ENCODE assay signal across 1 cellular context in the genomic region with DNA sequence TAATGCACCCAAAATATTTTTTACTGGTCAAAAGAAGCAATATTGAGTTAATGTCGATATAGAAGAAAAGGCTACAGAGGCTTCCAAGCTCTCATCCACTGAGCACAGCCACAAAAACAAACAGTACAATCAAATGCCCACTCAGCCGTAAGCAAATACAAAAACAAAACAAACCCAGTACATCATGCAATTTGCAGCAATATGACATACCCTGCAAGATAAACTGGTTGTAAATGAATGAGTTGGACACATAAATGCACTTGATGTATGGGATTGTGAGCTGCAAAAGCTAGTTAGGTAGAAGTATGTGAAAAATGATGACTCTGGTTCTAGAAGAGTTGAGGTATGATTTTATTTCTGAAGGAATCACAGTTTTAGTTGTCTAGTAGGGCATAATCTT.
TF ChIP-seq lines count a peak whose summit lies in the region.

No MANE protein-coding gene starts in this region.

TF ChIP-seq in HEK293, 187 proteins besides CTCF, POLR2A, EP300 and RAD21 (continued from another document and continues in another):
- TF ChIP-seq, protein P1, sequence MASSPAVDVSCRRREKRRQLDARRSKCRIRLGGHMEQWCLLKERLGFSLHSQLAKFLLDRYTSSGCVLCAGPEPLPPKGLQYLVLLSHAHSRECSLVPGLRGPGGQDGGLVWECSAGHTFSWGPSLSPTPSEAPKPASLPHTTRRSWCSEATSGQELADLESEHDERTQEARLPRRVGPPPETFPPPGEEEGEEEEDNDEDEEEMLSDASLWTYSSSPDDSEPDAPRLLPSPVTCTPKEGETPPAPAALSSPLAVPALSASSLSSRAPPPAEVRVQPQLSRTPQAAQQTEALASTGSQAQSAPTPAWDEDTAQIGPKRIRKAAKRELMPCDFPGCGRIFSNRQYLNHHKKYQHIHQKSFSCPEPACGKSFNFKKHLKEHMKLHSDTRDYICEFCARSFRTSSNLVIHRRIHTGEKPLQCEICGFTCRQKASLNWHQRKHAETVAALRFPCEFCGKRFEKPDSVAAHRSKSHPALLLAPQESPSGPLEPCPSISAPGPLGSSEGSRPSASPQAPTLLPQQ (tag by site-specific recombination; IDR thresholded peaks at IDR 0.05), result peak; percentile 72; the same call in 1 of the 2 replicates
- TF ChIP-seq HOXA7 (CRISPR knock-in tag; IDR thresholded peaks at IDR 0.05; ENCODE audit: borderline replicate concordance) (no peak), TRIM28 (IDR thresholded peaks at IDR 0.05; ENCODE audit: borderline replicate concordance, low read length) (peak; percentile 73; the same call in 1 of the 2 replicates), MZF1 (tag by site-specific recombination; IDR thresholded peaks at IDR 0.05; ENCODE audit: borderline replicate concordance) (no peak), BCL11A (tag by site-specific recombination; IDR thresholded peaks at IDR 0.05; ENCODE audit: low read depth) (no peak), ZNF449 (tag by site-specific recombination; IDR thresholded peaks at IDR 0.05) (no peak), ZNF175 (tag by site-specific recombination; IDR thresholded peaks at IDR 0.05) (no peak), ZNF184 (tag by site-specific recombination; IDR thresholded peaks at IDR 0.05) (no peak), ZNF423 (tag by site-specific recombination; IDR thresholded peaks at IDR 0.05) (no peak), KLF16 (tag by site-specific recombination; IDR thresholded peaks at IDR 0.05) (no peak), ZNF544 (tag by site-specific recombination; IDR thresholded peaks at IDR 0.05) (no peak), PRDM1 (tag by site-specific recombination; IDR thresholded peaks at IDR 0.05) (no peak), ZNF155 (tag by site-specific recombination; IDR thresholded peaks at IDR 0.05) (no peak), ZNF433 (tag by site-specific recombination; IDR thresholded peaks at IDR 0.05; ENCODE audit: low read depth) (no peak), IKZF3 (tag by site-specific recombination; IDR thresholded peaks at IDR 0.05) (no peak), ZNF280C (tag by site-specific recombination; IDR thresholded peaks at IDR 0.05) (no peak), ZNF664 (tag by site-specific recombination; IDR thresholded peaks at IDR 0.05) (no peak), ZNF112 (tag by site-specific recombination; IDR thresholded peaks at IDR 0.05) (no peak), ZNF621 (tag by site-specific recombination; IDR thresholded peaks at IDR 0.05) (no peak), ZNF530 (tag by site-specific recombination; IDR thresholded peaks at IDR 0.05; ENCODE audit: low read depth) (no peak), ZNF48 (tag by site-specific recombination; IDR thresholded peaks at IDR 0.05) (no peak), GLI4 (tag by site-specific recombination; IDR thresholded peaks at IDR 0.05) (no peak), ZFHX2 (tag by site-specific recombination; conservative IDR thresholded peaks at IDR 0.05) (no peak), ZNF549 (tag by site-specific recombination; IDR thresholded peaks at IDR 0.05) (no peak), ZNF354C (tag by site-specific recombination; IDR thresholded peaks at IDR 0.05; ENCODE audit: borderline replicate concordance, low read depth) (no peak), PBX3 (CRISPR knock-in tag; IDR thresholded peaks at IDR 0.05) (no peak), ZNF121 (tag by site-specific recombination; IDR thresholded peaks at IDR 0.05) (no peak), ZNF157 (tag by site-specific recombination; IDR thresholded peaks at IDR 0.05) (no peak), ZNF529 (tag by site-specific recombination; IDR thresholded peaks at IDR 0.05; ENCODE audit: insufficient replicate concordance) (no peak), ZNF169 (tag by site-specific recombination; IDR thresholded peaks at IDR 0.05) (no peak), ZNF174 (tag by site-specific recombination; IDR thresholded peaks at IDR 0.05) (no peak), ZNF704 (tag by site-specific recombination; IDR thresholded peaks at IDR 0.05) (no peak), ZNF391 (tag by site-specific recombination; IDR thresholded peaks at IDR 0.05; ENCODE audit: borderline replicate concordance, low read depth) (no peak), ZNF114 (tag by site-specific recombination; IDR thresholded peaks at IDR 0.05) (no peak), ZNF830 (tag by site-specific recombination; IDR thresholded peaks at IDR 0.05; ENCODE audit: low read depth) (no peak), ZNF600 (tag by site-specific recombination; IDR thresholded peaks at IDR 0.05) (peak; percentile 89), ZNF23 (tag by site-specific recombination; IDR thresholded peaks at IDR 0.05; ENCODE audit: borderline replicate concordance) (no peak), ZNF580 (tag by site-specific recombination; IDR thresholded peaks at IDR 0.05) (0 out of 2 replicates have a peak, but pooled peaks have one; percentile 11), ZSCAN4 (tag by site-specific recombination; IDR thresholded peaks at IDR 0.05) (no peak; the same call in 1 of the 2 replicates), ZNF658 (tag by site-specific recombination; IDR thresholded peaks at IDR 0.05) (no peak), ZNF223 (tag by site-specific recombination; IDR thresholded peaks at IDR 0.05) (no peak), BCL11B (tag by site-specific recombination; IDR thresholded peaks at IDR 0.05; ENCODE audit: low read depth) (no peak), ZNF558 (tag by site-specific recombination; IDR thresholded peaks at IDR 0.05) (0 out of 2 replicates have a peak, but pooled peaks have one; percentile 16), ZNF785 (tag by site-specific recombination; IDR thresholded peaks at IDR 0.05) (no peak), ZNF140 (tag by site-specific recombination; IDR thresholded peaks at IDR 0.05) (no peak), KLF9 (tag by site-specific recombination; IDR thresholded peaks at IDR 0.05; ENCODE audit: low read depth) (no peak), ZNF473 (tag by site-specific recombination; IDR thresholded peaks at IDR 0.05) (no peak), SCRT1 (tag by site-specific recombination; IDR thresholded peaks at IDR 0.05; ENCODE audit: borderline replicate concordance) (no peak), ZBTB21 (tag by site-specific recombination; IDR thresholded peaks at IDR 0.05) (peak; percentile 43; the same call in 1 of the 2 replicates), ZBTB11 (tag by site-specific recombination; conservative IDR thresholded peaks at IDR 0.05; ENCODE audit: low read depth) (no peak)
- TF ChIP-seq, protein P2, sequence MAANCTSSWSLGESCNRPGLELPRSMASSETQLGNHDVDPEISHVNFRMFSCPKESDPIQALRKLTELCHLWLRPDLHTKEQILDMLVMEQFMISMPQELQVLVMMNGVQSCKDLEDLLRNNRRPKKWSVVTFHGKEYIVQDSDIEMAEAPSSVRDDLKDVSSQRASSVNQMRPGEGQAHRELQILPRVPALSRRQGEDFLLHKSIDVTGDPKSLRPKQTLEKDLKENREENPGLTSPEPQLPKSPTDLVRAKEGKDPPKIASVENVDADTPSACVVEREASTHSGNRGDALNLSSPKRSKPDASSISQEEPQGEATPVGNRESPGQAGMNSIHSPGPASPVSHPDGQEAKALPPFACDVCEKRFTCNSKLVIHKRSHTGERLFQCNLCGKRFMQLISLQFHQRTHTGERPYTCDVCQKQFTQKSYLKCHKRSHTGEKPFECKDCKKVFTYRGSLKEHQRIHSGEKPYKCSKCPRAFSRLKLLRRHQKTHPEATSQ (tag by site-specific recombination; IDR thresholded peaks at IDR 0.05), result no peak
- TF ChIP-seq, protein P3, sequence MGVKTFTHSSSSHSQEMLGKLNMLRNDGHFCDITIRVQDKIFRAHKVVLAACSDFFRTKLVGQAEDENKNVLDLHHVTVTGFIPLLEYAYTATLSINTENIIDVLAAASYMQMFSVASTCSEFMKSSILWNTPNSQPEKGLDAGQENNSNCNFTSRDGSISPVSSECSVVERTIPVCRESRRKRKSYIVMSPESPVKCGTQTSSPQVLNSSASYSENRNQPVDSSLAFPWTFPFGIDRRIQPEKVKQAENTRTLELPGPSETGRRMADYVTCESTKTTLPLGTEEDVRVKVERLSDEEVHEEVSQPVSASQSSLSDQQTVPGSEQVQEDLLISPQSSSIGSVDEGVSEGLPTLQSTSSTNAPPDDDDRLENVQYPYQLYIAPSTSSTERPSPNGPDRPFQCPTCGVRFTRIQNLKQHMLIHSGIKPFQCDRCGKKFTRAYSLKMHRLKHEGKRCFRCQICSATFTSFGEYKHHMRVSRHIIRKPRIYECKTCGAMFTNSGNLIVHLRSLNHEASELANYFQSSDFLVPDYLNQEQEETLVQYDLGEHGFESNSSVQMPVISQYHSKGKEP (tag by site-specific recombination; IDR thresholded peaks at IDR 0.05), result peak; percentile 99
